Comparison of ENCODE assay signal across 14 cellular contexts in genomic region chr14:93041830-93042229, GRCh38.
DNase-seq lines count a peak whose midpoint lies in the region; ATAC-seq, FAIRE-seq and TF ChIP-seq lines count a peak whose summit lies in the region.
"Had no signal": no experiment of that assay in that cellular context is flagged by ENCODE, and none has a peak within 500 bp of the region (broad histone marks: within the 10 kb centered on the region; RNA-seq: fewer than 3 reads in every experiment).

No MANE protein-coding gene starts in this region.

- WGBS in A549 (ENCODE audit: missing lambda C conversion rate) = 100% methylated on average over 2 of the region's 3 CpGs

- CTCF ChIA-PET in A549 (lab: Yijun Ruan, JAX) = interaction anchor here (0.9 kb wide), 1 partner anchor 71 kb away, joined by 3 read pairs; no protein-coding TSS in a partner anchor

- no peaks in the 10 kb centered on the region for H3K27me3 ChIP-seq in GM23338 (ENCODE audit: insufficient read depth)

- no peak for ATAC-seq in A549
- ATAC-seq in GM23338 = no peak
- ATAC-seq in naive thymus-derived CD8-positive, alpha-beta T cell = no peak
- no peak for ATAC-seq in GM21786 (IDR thresholded peaks at IDR 0.05; ENCODE audit: unreplicated experiment)

- no peak overlapping the region for H3K4me3 ChIP-seq in A549
- H3K4me3 ChIP-seq in GM23338 = no peak overlapping the region

- no peaks in the 10 kb centered on the region for H3K36me3 ChIP-seq in GM23338 (ENCODE audit: insufficient read depth)

- H3K27ac Mint-ChIP-seq in GM23338 = peak overlapping the region; percentile 55
- H3K27ac Mint-ChIP-seq in naive thymus-derived CD8-positive, alpha-beta T cell = peak overlapping the region in 9 of 10 donors; percentile 57 to 92 (median 77)

- H3K4me2 ChIP-seq in A549 (no peak overlapping the region), GM23338 (0 out of 2 replicates have a peak overlapping the region, but pooled peaks have one; percentile 43)

- no peak for TF ChIP-seq RAD21 in A549 (conservative IDR thresholded peaks at IDR 0.05 in 1 of 2, IDR thresholded peaks at IDR 0.05 in 1 of 2)

- no peak for DNase-seq in A549 (ENCODE audit: low read depth in 1 of 2, low spot score in 1 of 2)
- no peak for DNase-seq in GM23338 (ENCODE audit: low spot score)
- DNase-seq in caudate nucleus (lab: John Stamatoyannopoulos, UW) = no peak
- no peak for DNase-seq in naive thymus-derived CD8-positive, alpha-beta T cell
- no peak for DNase-seq in HTR-8/SVneo (ENCODE audit: insufficient read length, low spot score)
- DNase-seq in HUDEP-2 (lab: John Stamatoyannopoulos, UW; ENCODE audit: unreplicated experiment in 76 of 76) = no peak
- DNase-seq in GM19240 (ENCODE audit: insufficient read length, low spot score) = no peak
- DNase-seq: activated CD8-positive, alpha-beta memory T cell treated with anti-CD3 and anti-CD28 coated beads, Interleukin-2, amount 50 U/mL, for 48 hours; amygdala; NCI-H1105 treated with DMSO at 0.1 percent for 48 hours; NCI-H510A; SHP77 treated with DMSO at 0.1 percent for 48 hours had no signal

- H3K9me3 Mint-ChIP-seq in GM23338 = no peaks in the 10 kb centered on the region; the same call in 1 of the 3 replicates
- H3K9me3 Mint-ChIP-seq in naive thymus-derived CD8-positive, alpha-beta T cell = no peaks in the 10 kb centered on the region

- H3K36me3 Mint-ChIP-seq in GM23338 (ENCODE audit: low read depth) = no peaks in the 10 kb centered on the region
- peaks cover 0 to 2% (median 0%) of the 10 kb centered on the region in 3 donors for H3K36me3 Mint-ChIP-seq in naive thymus-derived CD8-positive, alpha-beta T cell

- H3K9me2 ChIP-seq in GM23338 (ENCODE audit: insufficient read depth) = no peaks in the 10 kb centered on the region

- H2AFZ ChIP-seq in GM23338 = no peak overlapping the region

- no peaks in the 10 kb centered on the region for H3K9me3 ChIP-seq in A549

- POLR2A ChIA-PET in A549 (lab: Yijun Ruan, JAX) = no interaction called here
- POLR2A ChIA-PET in naive thymus-derived CD8-positive, alpha-beta T cell (lab: Charles Lee) = interaction anchor here (0.5 to 1.5 kb wide), 2 partner anchors 34 to 71 kb away, joined by 4 to 6 read pairs; no protein-coding TSS in a partner anchor

- H4K20me1 ChIP-seq in GM23338 (replicated peaks; ENCODE audit: insufficient read depth) = peaks cover 29% of the 10 kb centered on the region

- no peak for TF ChIP-seq POLR2A in A549 (IDR thresholded peaks at IDR 0.05; ENCODE audit: low read length)

- peaks cover 88% of the 10 kb centered on the region for H3K4me1 ChIP-seq in A549
- H3K4me1 ChIP-seq in GM23338 (ENCODE audit: insufficient read depth) = peaks cover 66% of the 10 kb centered on the region

- H3K27ac ChIP-seq in A549 (peak overlapping the region; percentile 88 to 95; a peak in 5 of 6 replicates), GM23338 (ENCODE audit: low read depth) (no peak overlapping the region), caudate nucleus (ENCODE audit: low read depth, low read length) (peak overlapping the region; percentile 94)

- H3K4me3 Mint-ChIP-seq in GM23338 = peak overlapping the region; percentile 5; the same call in 1 of the 3 replicates
- peak overlapping the region in 6 of 10 donors; percentile 2 to 64 (median 34) for H3K4me3 Mint-ChIP-seq in naive thymus-derived CD8-positive, alpha-beta T cell

- H3F3A ChIP-seq in GM23338 (replicated peaks; ENCODE audit: low read depth) = 0 out of 2 replicates have a peak, but pooled peaks cover 4% of the 10 kb centered on the region

- TF ChIP-seq EP300 in A549 (IDR thresholded peaks at IDR 0.05) = no peak

- H3K4me1 Mint-ChIP-seq in GM23338 = peaks cover 88% of the 10 kb centered on the region
- H3K4me1 Mint-ChIP-seq in naive thymus-derived CD8-positive, alpha-beta T cell = peaks cover 43 to 87% (median 84%) of the 10 kb centered on the region in 4 donors

- no peak for TF ChIP-seq CTCF in A549 (IDR thresholded peaks at IDR 0.05)
- TF ChIP-seq CTCF in GM23338 (conservative IDR thresholded peaks at IDR 0.05; ENCODE audit: low read depth in 2 of 2) = no peak

- peaks cover 96% of the 10 kb centered on the region for H3K79me2 ChIP-seq in GM23338 (replicated peaks; ENCODE audit: insufficient read depth)

- peaks cover 40% of the 10 kb centered on the region for H3K27me3 Mint-ChIP-seq in GM23338 (ENCODE audit: insufficient read depth, low read depth, poor library complexity)
- no peaks in the 10 kb centered on the region for H3K27me3 Mint-ChIP-seq in naive thymus-derived CD8-positive, alpha-beta T cell

- no peak for FAIRE-seq in A549 (lab: Jason Lieb, UNC)
- no peak for FAIRE-seq in HTR-8/SVneo (lab: Jason Lieb, UNC)
- FAIRE-seq: TTC549 had no signal

TF ChIP-seq in A549, 52 proteins besides CTCF, POLR2A, EP300 and RAD21:
- TF ChIP-seq USF2 (IDR thresholded peaks at IDR 0.05) (no peak), ESRRA (IDR thresholded peaks at IDR 0.05; ENCODE audit: borderline replicate concordance, low read length) (no peak), HOXB5 (CRISPR knock-in tag; IDR thresholded peaks at IDR 0.05) (no peak), ZFP36 (IDR thresholded peaks at IDR 0.05; ENCODE audit: borderline replicate concordance, partially characterized antibody) (no peak)

TF ChIP-seq in GM23338, 12 proteins besides CTCF, POLR2A, EP300 and RAD21 (continues in another document):
- TF ChIP-seq ZNF114 (CRISPR knock-in tag; IDR thresholded peaks at IDR 0.05) = no peak
- no peak for TF ChIP-seq CREB1 (CRISPR knock-in tag; IDR thresholded peaks at IDR 0.05; ENCODE audit: low read depth)
- TF ChIP-seq EZH2phosphoT487 (IDR thresholded peaks at IDR 0.05; ENCODE audit: unreplicated experiment) = no peak
- TF ChIP-seq ZNF331 (CRISPR knock-in tag; IDR thresholded peaks at IDR 0.05; ENCODE audit: low read depth) = no peak
- no peak for TF ChIP-seq STAT1 (IDR thresholded peaks at IDR 0.05; ENCODE audit: unreplicated experiment)
- TF ChIP-seq ETS1 (IDR thresholded peaks at IDR 0.05) = no peak
- TF ChIP-seq REST (IDR thresholded peaks at IDR 0.05; ENCODE audit: unreplicated experiment) = no peak
